In genomic region chr12:70880744-70881143, GRCh38 we compare ENCODE assay signal across 10 cellular contexts.
"Had no signal": no experiment of that assay in that cellular context is flagged by ENCODE, and none has a peak within 500 bp of the region (broad histone marks: within the 10 kb centered on the region; RNA-seq: fewer than 3 reads in every experiment).

No MANE protein-coding gene starts in this region.

- H3K27ac Mint-ChIP-seq: HFFc6 had no signal

- H3K9ac ChIP-seq: GM23248, KMS-11 had no signal

- DNase-seq: GM23248, GOT3, H7, HFFc6, IMR-90, Karpas-422, KBM-7 had no signal

- H3K4me3 ChIP-seq: GM23248, HAP-1 had no signal

- H3K4me1 ChIP-seq: HAP-1 had no signal

- H3K9me3 ChIP-seq: HAP-1 had no signal

- H3K4me2 ChIP-seq: KMS-11 had no signal

- H3K36me3 ChIP-seq: HAP-1 had no signal

- H2AFZ ChIP-seq: GM23248 had no signal

- H3K4me3 Mint-ChIP-seq: HFFc6 had no signal

- H3K27ac ChIP-seq: GM23248, HL-60, KMS-11 had no signal
